In the genomic region with DNA sequence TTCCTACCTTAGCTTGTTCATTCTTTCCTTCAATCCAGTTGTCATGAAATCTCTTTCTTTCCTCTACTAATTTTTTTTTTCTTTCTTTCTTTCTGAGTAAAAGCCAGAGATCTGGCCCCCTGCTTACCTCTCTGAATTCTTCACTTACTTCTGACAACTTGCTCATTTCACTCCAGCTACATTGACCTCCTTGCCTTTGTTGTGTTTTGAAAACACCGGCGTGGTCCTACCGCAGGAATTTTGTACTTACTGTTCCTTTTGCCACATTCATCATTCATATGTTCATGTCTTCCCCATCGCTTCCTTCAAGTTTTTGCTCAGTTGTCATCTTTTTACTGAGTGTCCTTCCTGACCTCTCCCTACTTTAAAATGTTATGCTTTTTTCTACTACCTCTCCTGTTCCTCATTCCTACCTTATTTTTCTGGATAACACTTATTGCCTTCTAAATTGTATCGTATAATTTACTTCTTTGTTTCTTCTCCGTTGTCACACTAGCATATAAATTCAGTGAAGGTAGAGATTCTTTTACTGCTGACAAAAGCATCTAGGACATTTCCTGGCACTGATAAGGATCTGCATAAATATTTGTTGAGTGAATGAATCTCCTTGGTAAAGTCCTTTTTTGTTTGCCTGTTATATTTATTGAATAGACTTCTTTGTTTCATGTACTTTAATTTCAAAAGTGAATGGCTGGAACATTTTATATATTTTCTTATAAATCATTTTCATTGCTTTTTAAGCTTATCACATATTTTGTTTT, we compare ENCODE assay signal across 16 cellular contexts.
DNase-seq lines count a peak whose midpoint lies in the region; ATAC-seq, FAIRE-seq and TF ChIP-seq lines count a peak whose summit lies in the region.
"Had no signal": no experiment of that assay in that cellular context is flagged by ENCODE, and none has a peak within 500 bp of the region (broad histone marks: within the 10 kb centered on the region; RNA-seq: fewer than 3 reads in every experiment).

No MANE protein-coding gene starts in this region.

- FAIRE-seq in islet of Langerhans (lab: Jason Lieb, UNC): peak; percentile 45

- peaks cover 9% of the 10 kb centered on the region for H3K9me3 Mint-ChIP-seq in Caco-2 (ENCODE audit: unreplicated experiment)
- H3K9me3 Mint-ChIP-seq in activated naive CD8-positive, alpha-beta T cell (ENCODE audit: low read depth): peaks cover 5% of the 10 kb centered on the region

- H3K27ac Mint-ChIP-seq in Caco-2 (ENCODE audit: unreplicated experiment): peak overlapping the region; percentile 16
- H3K27ac Mint-ChIP-seq in activated naive CD8-positive, alpha-beta T cell: peak overlapping the region; percentile 55
- H3K27ac Mint-ChIP-seq: activated naive CD4-positive, alpha-beta T cell treated with anti-CD3 and anti-CD28 coated beads for 36 hours had no signal

- no peaks in the 10 kb centered on the region for H3K27me3 Mint-ChIP-seq in Caco-2 (ENCODE audit: insufficient read depth, unreplicated experiment)
- no peaks in the 10 kb centered on the region for H3K27me3 Mint-ChIP-seq in activated naive CD8-positive, alpha-beta T cell

- H3K36me3 Mint-ChIP-seq in Caco-2 (ENCODE audit: insufficient read depth, unreplicated experiment): peaks cover 18% of the 10 kb centered on the region
- H3K36me3 Mint-ChIP-seq in activated naive CD8-positive, alpha-beta T cell: peaks cover 43% of the 10 kb centered on the region

- H3K4me3 ChIP-seq in Caco-2 (ENCODE audit: low read depth, low read length): no peak overlapping the region
- H3K4me3 ChIP-seq: gastrocnemius medialis, skin epidermis had no signal

- no peaks in the 10 kb centered on the region for H3K27me3 ChIP-seq in Caco-2 (replicated peaks; ENCODE audit: control insufficient read depth, insufficient read depth, low read length)
- H3K27me3 ChIP-seq: gastrocnemius medialis had no signal

- peaks cover 12% of the 10 kb centered on the region for H3K4me1 ChIP-seq in Caco-2
- H3K4me1 ChIP-seq: gastrocnemius medialis had no signal

- peaks cover 32% of the 10 kb centered on the region for H3K4me1 Mint-ChIP-seq in Caco-2 (ENCODE audit: low read depth, unreplicated experiment)
- H3K4me1 Mint-ChIP-seq in activated naive CD8-positive, alpha-beta T cell (ENCODE audit: low read depth): peaks cover 86% of the 10 kb centered on the region

- H3K36me3 ChIP-seq in Caco-2 (ENCODE audit: control insufficient read depth, insufficient read depth, low read length): peaks cover 2% of the 10 kb centered on the region; the same call in 1 of the 2 replicates

- DNase-seq in A172 (ENCODE audit: low spot score): peak; percentile 14
- DNase-seq in Caco-2: no peak
- DNase-seq in DMS114 treated with DMSO at 0.1 percent for 48 hours (lab: John Stamatoyannopoulos, UW; ENCODE audit: unreplicated experiment): no peak
- DNase-seq in islet precursor cell: no peak
- DNase-seq: activated naive CD4-positive, alpha-beta T cell treated with anti-CD3 and anti-CD28 coated beads for 36 hours; C1 segment of cervical spinal cord; gastrocnemius medialis; kidney glomerular epithelial cell; NCI-H187; NK-92 treated with Interleukin-12 subunit alpha and Interleukin-12 subunit beta, amount 100 ng/mL, for 24 hours had no signal

- POLR2A ChIA-PET in Caco-2 (lab: Charles Lee): interaction anchor here (0.7 kb wide), 1 partner anchor 70 kb away, joined by 3 read pairs; no protein-coding TSS in a partner anchor

- peak overlapping the region; percentile 12 for H3K4me3 Mint-ChIP-seq in Caco-2 (ENCODE audit: unreplicated experiment)
- no peak overlapping the region for H3K4me3 Mint-ChIP-seq in activated naive CD8-positive, alpha-beta T cell
- H3K4me3 Mint-ChIP-seq: activated naive CD4-positive, alpha-beta T cell treated with anti-CD3 and anti-CD28 coated beads for 36 hours had no signal

- TF ChIP-seq CTCF in Caco-2 (IDR thresholded peaks at IDR 0.05; ENCODE audit: insufficient read depth in 1 of 2, low read depth in 1 of 2, low read length in 1 of 2, severe bottlenecking in 1 of 2, unreplicated experiment in 1 of 2): no peak

- no TSS peak for BruUV-seq in Caco-2 (replicated peaks; lab: Mats Ljungman, UMichigan)

- ATAC-seq in SK-N-SH treated with all-trans-retinoic acid at 6 μM for 48 hours: no peak
- ATAC-seq in HG02885 (IDR thresholded peaks at IDR 0.05; ENCODE audit: poor library complexity, unreplicated experiment): no peak
- ATAC-seq: activated CD4-positive, CD25-positive, alpha-beta regulatory T cell treated with anti-CD3 and anti-CD28 coated beads, Interleukin-2, amount 50 U/mL, for 24 hours; gastrocnemius medialis had no signal

- CTCF ChIA-PET in Caco-2 (lab: Charles Lee): no interaction called here

- intact Hi-C loops in Caco-2 (cut with micrococcal nuclease; ENCODE audit: unreplicated experiment): no loop called here

- H3K9me3 ChIP-seq in Caco-2: peaks cover under 1% of the 10 kb centered on the region; the same call in 1 of the 2 replicates
- H3K9me3 ChIP-seq: gastrocnemius medialis had no signal

TF ChIP-seq in SK-N-SH treated with all-trans-retinoic acid at 6 μM for 48 hours, 23 proteins besides CTCF, POLR2A, EP300 and RAD21:
- TF ChIP-seq, protein P1, sequence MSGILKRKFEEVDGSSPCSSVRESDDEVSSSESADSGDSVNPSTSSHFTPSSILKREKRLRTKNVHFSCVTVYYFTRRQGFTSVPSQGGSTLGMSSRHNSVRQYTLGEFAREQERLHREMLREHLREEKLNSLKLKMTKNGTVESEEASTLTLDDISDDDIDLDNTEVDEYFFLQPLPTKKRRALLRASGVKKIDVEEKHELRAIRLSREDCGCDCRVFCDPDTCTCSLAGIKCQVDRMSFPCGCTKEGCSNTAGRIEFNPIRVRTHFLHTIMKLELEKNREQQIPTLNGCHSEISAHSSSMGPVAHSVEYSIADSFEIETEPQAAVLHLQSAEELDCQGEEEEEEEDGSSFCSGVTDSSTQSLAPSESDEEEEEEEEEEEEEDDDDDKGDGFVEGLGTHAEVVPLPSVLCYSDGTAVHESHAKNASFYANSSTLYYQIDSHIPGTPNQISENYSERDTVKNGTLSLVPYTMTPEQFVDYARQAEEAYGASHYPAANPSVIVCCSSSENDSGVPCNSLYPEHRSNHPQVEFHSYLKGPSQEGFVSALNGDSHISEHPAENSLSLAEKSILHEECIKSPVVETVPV (CRISPR knock-in tag; IDR thresholded peaks at IDR 0.05): no peak
- TF ChIP-seq TCF4 (CRISPR knock-in tag; IDR thresholded peaks at IDR 0.05; ENCODE audit: borderline replicate concordance) (no peak), GLIS3 (CRISPR knock-in tag; IDR thresholded peaks at IDR 0.05) (no peak), OSR1 (CRISPR knock-in tag; IDR thresholded peaks at IDR 0.05) (no peak), BACH2 (CRISPR knock-in tag; IDR thresholded peaks at IDR 0.05; ENCODE audit: borderline replicate concordance) (no peak), ZNF565 (CRISPR knock-in tag; conservative IDR thresholded peaks at IDR 0.05; ENCODE audit: low read depth) (no peak), ESRRG (CRISPR knock-in tag; IDR thresholded peaks at IDR 0.05) (no peak)
- TF ChIP-seq, protein P2, sequence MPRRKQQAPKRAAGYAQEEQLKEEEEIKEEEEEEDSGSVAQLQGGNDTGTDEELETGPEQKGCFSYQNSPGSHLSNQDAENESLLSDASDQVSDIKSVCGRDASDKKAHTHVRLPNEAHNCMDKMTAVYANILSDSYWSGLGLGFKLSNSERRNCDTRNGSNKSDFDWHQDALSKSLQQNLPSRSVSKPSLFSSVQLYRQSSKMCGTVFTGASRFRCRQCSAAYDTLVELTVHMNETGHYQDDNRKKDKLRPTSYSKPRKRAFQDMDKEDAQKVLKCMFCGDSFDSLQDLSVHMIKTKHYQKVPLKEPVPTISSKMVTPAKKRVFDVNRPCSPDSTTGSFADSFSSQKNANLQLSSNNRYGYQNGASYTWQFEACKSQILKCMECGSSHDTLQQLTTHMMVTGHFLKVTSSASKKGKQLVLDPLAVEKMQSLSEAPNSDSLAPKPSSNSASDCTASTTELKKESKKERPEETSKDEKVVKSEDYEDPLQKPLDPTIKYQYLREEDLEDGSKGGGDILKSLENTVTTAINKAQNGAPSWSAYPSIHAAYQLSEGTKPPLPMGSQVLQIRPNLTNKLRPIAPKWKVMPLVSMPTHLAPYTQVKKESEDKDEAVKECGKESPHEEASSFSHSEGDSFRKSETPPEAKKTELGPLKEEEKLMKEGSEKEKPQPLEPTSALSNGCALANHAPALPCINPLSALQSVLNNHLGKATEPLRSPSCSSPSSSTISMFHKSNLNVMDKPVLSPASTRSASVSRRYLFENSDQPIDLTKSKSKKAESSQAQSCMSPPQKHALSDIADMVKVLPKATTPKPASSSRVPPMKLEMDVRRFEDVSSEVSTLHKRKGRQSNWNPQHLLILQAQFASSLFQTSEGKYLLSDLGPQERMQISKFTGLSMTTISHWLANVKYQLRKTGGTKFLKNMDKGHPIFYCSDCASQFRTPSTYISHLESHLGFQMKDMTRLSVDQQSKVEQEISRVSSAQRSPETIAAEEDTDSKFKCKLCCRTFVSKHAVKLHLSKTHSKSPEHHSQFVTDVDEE (CRISPR knock-in tag; IDR thresholded peaks at IDR 0.05): no peak
